8 cellular contexts compared by ENCODE assay signal in the genomic region with DNA sequence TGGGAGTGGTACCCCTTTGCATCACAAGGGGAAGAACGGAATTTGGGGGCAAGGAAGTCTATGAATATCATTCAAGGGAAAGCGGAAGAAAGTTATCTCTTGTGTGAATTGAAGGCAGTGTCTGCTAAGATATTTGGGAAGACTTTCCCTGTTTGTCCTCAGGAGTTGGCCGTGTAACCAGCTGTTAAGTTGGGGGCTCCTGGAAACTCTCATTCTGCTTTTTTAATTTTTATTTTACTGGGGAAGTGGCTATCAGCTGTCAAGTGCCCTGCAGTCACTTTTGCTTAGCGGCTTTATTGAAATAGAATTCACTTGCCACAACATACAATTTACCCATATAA. TPM values are rescaled to one million over a fixed set of nuclear protein-coding genes. Genes with fewer than 3 reads are reported as not detected.
DNase-seq lines count a peak whose midpoint lies in the region; ATAC-seq and TF ChIP-seq lines count a peak whose summit lies in the region.

No MANE protein-coding gene starts in this region.

- H2AFZ ChIP-seq in DND-41 (ENCODE audit: low read depth, low read length) (no peak overlapping the region), PC-3 (ENCODE audit: low read length) (no peak overlapping the region)

- H3K27me3 Mint-ChIP-seq in endodermal cell (ENCODE audit: insufficient read depth) = peaks cover 1% of the 10 kb centered on the region

- H3K36me3 ChIP-seq in DND-41 (ENCODE audit: insufficient read depth, low read length) = peaks cover 67% of the 10 kb centered on the region
- H3K36me3 ChIP-seq in PC-3 (ENCODE audit: low read depth, low read length) = peaks cover 12% of the 10 kb centered on the region
- H3K36me3 ChIP-seq in endodermal cell (ENCODE audit: control insufficient read depth, insufficient read depth, low read length) = peaks cover 41% of the 10 kb centered on the region
- H3K36me3 ChIP-seq in neutrophil = peaks cover 31% of the 10 kb centered on the region

- peak overlapping the region; percentile 84 for H3K4me2 ChIP-seq in DND-41 (ENCODE audit: insufficient read depth, low read length)
- H3K4me2 ChIP-seq in PC-3 (ENCODE audit: low read length) = peak overlapping the region; percentile 100

- no peak for TF ChIP-seq CTCF in DND-41 (IDR thresholded peaks at IDR 0.05; ENCODE audit: borderline replicate concordance, extremely low read depth, low read length, poor library complexity, severe bottlenecking)
- TF ChIP-seq CTCF in PC-3 (conservative IDR thresholded peaks at IDR 0.05; ENCODE audit: low read depth, low read length) = no peak
- no peak for TF ChIP-seq CTCF in endodermal cell (conservative IDR thresholded peaks at IDR 0.05)
- no peak for TF ChIP-seq CTCF in neutrophil (IDR thresholded peaks at IDR 0.05)

- no peak overlapping the region for H3K27ac Mint-ChIP-seq in endodermal cell

- peak overlapping the region; percentile 98; the same call in 1 of the 2 replicates for H3K9ac ChIP-seq in DND-41 (ENCODE audit: low read depth, low read length)
- H3K9ac ChIP-seq in PC-3 (ENCODE audit: low read length) = no peak overlapping the region; the same call in 1 of the 2 replicates
- H3K9ac ChIP-seq in endodermal cell (ENCODE audit: extremely low read depth, low read length, poor library complexity, severe bottlenecking) = no peak overlapping the region

- H3K4me3 ChIP-seq in DND-41 (ENCODE audit: low read depth in 1 of 2, low read length in 2 of 2) (peak overlapping the region in 1 of 2 experiments; percentile 72; a peak in 2 of 4 replicates), PC-3 (ENCODE audit: low read length) (peak overlapping the region; percentile 99), endodermal cell (ENCODE audit: low read length) (peak overlapping the region; percentile 85), neutrophil (ENCODE audit: low read depth in 1 of 2, low read length in 1 of 2) (no peak overlapping the region)

- no peaks in the 10 kb centered on the region for H3F3A ChIP-seq in PC-3 (ENCODE audit: low read length, unreplicated experiment)

- H4K20me1 ChIP-seq in DND-41 (ENCODE audit: insufficient read depth, low read length) = peaks cover 69% of the 10 kb centered on the region
- H4K20me1 ChIP-seq in PC-3 (ENCODE audit: low read length) = peaks cover 60% of the 10 kb centered on the region

- H3K4me3 Mint-ChIP-seq in endodermal cell = peak overlapping the region; percentile 89

- CTCF ChIA-PET in PC-3 (lab: Charles Lee) = no interaction called here

- H3K9me3 Mint-ChIP-seq in endodermal cell = no peaks in the 10 kb centered on the region

- H3K9me3 ChIP-seq in DND-41 (ENCODE audit: insufficient read depth, low read length, severe bottlenecking) (no peaks in the 10 kb centered on the region), PC-3 (ENCODE audit: low read length) (no peaks in the 10 kb centered on the region), endodermal cell (ENCODE audit: control insufficient read depth, low read length) (no peaks in the 10 kb centered on the region), neutrophil (no peaks in the 10 kb centered on the region)

- POLR2A ChIA-PET in PC-3 (lab: Charles Lee; ENCODE audit: unreplicated experiment) = no interaction called here

- H3K4me1 ChIP-seq in DND-41 (ENCODE audit: insufficient read depth, low read length) = peaks cover 50% of the 10 kb centered on the region
- peaks cover 7% of the 10 kb centered on the region; the same call in 1 of the 2 replicates for H3K4me1 ChIP-seq in PC-3 (ENCODE audit: insufficient read depth, low read length)
- H3K4me1 ChIP-seq in endodermal cell (ENCODE audit: control insufficient read depth, insufficient read depth, low read length) = peaks cover under 1% of the 10 kb centered on the region
- peaks cover 41 to 43% of the 10 kb centered on the region in 2 experiments for H3K4me1 ChIP-seq in neutrophil (ENCODE audit: control insufficient read depth in 1 of 2, insufficient read depth in 1 of 2, low read depth in 1 of 2, low read length in 1 of 2)

- no TSS peak for BruUV-seq in PC-3 (replicated peaks; lab: Mats Ljungman, UMichigan)

- peaks cover 81% of the 10 kb centered on the region for H3K79me2 ChIP-seq in DND-41 (ENCODE audit: insufficient read depth, low read length)
- peaks cover 79% of the 10 kb centered on the region for H3K79me2 ChIP-seq in PC-3 (ENCODE audit: low read length)

- 84 to 90% methylated on average over 3 to 4 of the region's 4 CpGs for WGBS in endodermal cell (ENCODE audit: insufficient coverage in 1 of 2, insufficient read length in 1 of 2), 2 experiments

- ATAC-seq in DND-41 (ENCODE audit: insufficient read depth, low read depth) (no peak), PC-3 (no peak), HG02763 (IDR thresholded peaks at IDR 0.05; ENCODE audit: unreplicated experiment) (no peak)

- intact Hi-C loops in PC-3 (cut with micrococcal nuclease) = no loop called here

- H3K27ac ChIP-seq in DND-41 (ENCODE audit: low read length) (no peak overlapping the region), PC-3 (ENCODE audit: low read length) (no peak overlapping the region), endodermal cell (ENCODE audit: low read depth, low read length) (no peak overlapping the region), neutrophil (peak overlapping the region; percentile 91)

- H3K9me2 ChIP-seq in PC-3 (replicated peaks; ENCODE audit: low read length) = no peaks in the 10 kb centered on the region

- DNase-seq in DND-41 = no peak
- DNase-seq in PC-3 = no peak
- DNase-seq in endodermal cell = no peak
- DNase-seq in stimulated activated naive CD4-positive, alpha-beta T cell treated with Interleukin-2 at 50 U/mL for 16 hours (lab: John Stamatoyannopoulos, UW) = no peak
- DNase-seq in NCI-H526 treated with DMSO at 0.1 percent for 48 hours (lab: John Stamatoyannopoulos, UW) = no peak
- DNase-seq in NCI-H226 = no peak

- peaks cover 30% of the 10 kb centered on the region for H3K4me1 Mint-ChIP-seq in endodermal cell

- no peaks in the 10 kb centered on the region for H3K27me3 ChIP-seq in DND-41 (ENCODE audit: insufficient read depth, low read length, poor library complexity)
- no peaks in the 10 kb centered on the region for H3K27me3 ChIP-seq in PC-3 (ENCODE audit: low read length)
- H3K27me3 ChIP-seq in endodermal cell (ENCODE audit: control insufficient read depth, insufficient read depth, low read length, poor library complexity, severe bottlenecking) = peaks cover 4% of the 10 kb centered on the region
- peaks cover 13% of the 10 kb centered on the region for H3K27me3 ChIP-seq in neutrophil

- peaks cover 47% of the 10 kb centered on the region for H3K36me3 Mint-ChIP-seq in endodermal cell (ENCODE audit: low read depth)

RNA-seq across cellular contexts. Expression of a gene that starts 2.9 kb away (rescaled TPM):
- total RNA-seq in PC-3 (2014; rRNA removed) (97.1 and 155 TPM in 2 replicates), endodermal cell (10 to 100 TPM; 82.1 to 87.3 TPM)
- 38.3 TPM for polyA plus RNA-seq in endodermal cell (2013, experiment 1 of 2)
- 37.6 TPM for polyA plus RNA-seq in endodermal cell (2013, experiment 2 of 2)

RNA-seq across cellular contexts. Expression of a gene that starts 43.5 kb away (rescaled TPM):
- total RNA-seq in PC-3 (2014; rRNA removed) (0.04 TPM in 1 of 2 replicates, not detected in the other), endodermal cell (not detected)
- 0.96 TPM for polyA plus RNA-seq in endodermal cell (2013, experiment 1 of 2)
- polyA plus RNA-seq in endodermal cell (2013, experiment 2 of 2) = 1.8 TPM

Comparison
In these comparisons a context has a peak if more than half of its experiments do, and no peak if none do; other contexts are left out.
1. H3K4me3 ChIP-seq: peak in PC-3 (single experiment) and endodermal cell (single experiment); none in neutrophil (0 of 2).